In genomic region chr12:3558854-3559253, GRCh38 we compare ENCODE assay signal across 9 cellular contexts.
"Had no signal": no experiment of that assay in that cellular context is flagged by ENCODE, and none has a peak within 500 bp of the region (broad histone marks: within the 10 kb centered on the region; RNA-seq: fewer than 3 reads in every experiment).

No MANE protein-coding gene starts in this region.

- DNase-seq: GM23248, GOT3, H7, HFFc6, IMR-90, KBM-7 had no signal

- H3K4me1 ChIP-seq: HAP-1 had no signal

- ATAC-seq: HCT116 had no signal

- H3K4me3 ChIP-seq: GM23248, HAP-1 had no signal

- H3K36me3 ChIP-seq: HAP-1 had no signal

- H3K27ac ChIP-seq: GM23248, KMS-11 had no signal

- H3K9me3 ChIP-seq: HAP-1 had no signal
